Comparison of ENCODE assay signal across 16 cellular contexts in the genomic region with DNA sequence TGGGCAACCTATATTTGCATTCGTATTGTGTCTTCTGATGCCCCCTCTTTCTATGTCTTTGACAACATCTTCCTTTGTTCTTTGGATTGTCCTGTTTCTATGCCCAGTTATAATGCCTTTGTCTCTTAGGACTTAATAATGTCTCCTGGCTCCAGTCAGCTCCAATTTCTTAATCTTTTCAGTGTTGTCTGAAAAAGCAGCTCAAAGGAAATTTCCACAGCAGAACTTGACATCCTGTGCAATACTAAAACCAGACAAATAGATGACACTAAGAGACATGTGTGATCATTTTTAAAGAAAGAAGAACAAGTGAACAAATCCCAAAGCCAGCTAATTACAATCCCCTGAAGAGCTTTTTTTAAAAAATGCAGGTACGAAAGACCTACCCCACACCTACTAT. TPM values are rescaled to one million over a fixed set of nuclear protein-coding genes. Genes with fewer than 3 reads are reported as not detected.
"Had no signal": no experiment of that assay in that cellular context is flagged by ENCODE, and none has a peak within 500 bp of the region (broad histone marks: within the 10 kb centered on the region; RNA-seq: fewer than 3 reads in every experiment).

No MANE protein-coding gene starts in this region.

- H3K27ac ChIP-seq: RWPE1 had no signal

- ATAC-seq: Panc1 had no signal

- DNase-seq: KBM-7, NCI-H1092, NCI-H1105 treated with DMSO at 0.1 percent for 48 hours, NCI-H1417 treated with DMSO at 0.1 percent for 48 hours, NCI-H1694 treated with DMSO at 0.1 percent for 48 hours, NCI-H2029, NCI-H2081 treated with DMSO at 0.1 percent for 48 hours, NCI-H2227 treated with DMSO at 0.1 percent for 48 hours, NCI-H526 treated with DMSO at 0.1 percent for 48 hours, NCI-H774, SHP77 had no signal

RNA-seq across cellular contexts. Expression of a gene that starts 47.7 kb away (rescaled TPM):
- total RNA-seq: LHCN-M2; T-helper 1 cell treated with Interleukin-12 subunit alpha and Interleukin-12 subunit beta and Interleukin-4 antibody, amounts not matched to agents 30 ng/mL and 1 ng/mL, for 36 hours had no signal

RNA-seq across cellular contexts. Expression of a gene that starts 51.5 kb away (rescaled TPM):
- total RNA-seq: HT-29; LHCN-M2; T-helper 1 cell treated with Interleukin-12 subunit alpha and Interleukin-12 subunit beta and Interleukin-4 antibody, amounts not matched to agents 30 ng/mL and 1 ng/mL, for 36 hours had no signal
